12 cellular contexts compared by ENCODE assay signal in genomic region chr15:63824570-63824969, GRCh38. TPM values are rescaled to one million over a fixed set of nuclear protein-coding genes. Genes with fewer than 3 reads are reported as not detected.
A peak's percentile ranks its signal among the peaks of the same experiment; 100 is the strongest.
DNase-seq lines count a peak whose midpoint lies in the region; ATAC-seq, FAIRE-seq and TF ChIP-seq lines count a peak whose summit lies in the region.
"Had no signal": no experiment of that assay in that cellular context is flagged by ENCODE, and none has a peak within 500 bp of the region (broad histone marks: within the 10 kb centered on the region; RNA-seq: fewer than 3 reads in every experiment).

No MANE protein-coding gene starts in this region.

- no TSS peak for BruUV-seq in K562 (replicated peaks; lab: Mats Ljungman, UMichigan)

- no peak for TF ChIP-seq RAD21 in K562 (CRISPR knock-in tag; conservative IDR thresholded peaks at IDR 0.05 in 1 of 2, IDR thresholded peaks at IDR 0.05 in 1 of 2)

- DNase-seq in activated naive CD8-positive, alpha-beta T cell treated with anti-CD3 and anti-CD28 coated beads, Interleukin-2, amount 50 U/mL, for 24 hours = no peak
- DNase-seq in K562 (ENCODE audit: extremely low read depth in 1 of 4, low spot score in 3 of 4) = no peak
- DNase-seq in AG08396 (ENCODE audit: low spot score) = no peak
- DNase-seq in NCI-H510A (lab: John Stamatoyannopoulos, UW) = no peak
- DNase-seq in NCI-H82 (lab: John Stamatoyannopoulos, UW) = no peak
- DNase-seq: DMS53, GM23248, H7 had no signal

- POLR2A ChIA-PET in HEK293 (lab: Yijun Ruan, JAX) (no interaction called here), K562 (lab: Yijun Ruan, JAX) (interaction anchor here (1.0 kb wide), 2 partner anchors 9 to 12 kb away, joined by 3 read pairs; no protein-coding TSS in a partner anchor)

- CTCF ChIA-PET in HEK293 (lab: Yijun Ruan, JAX) (no interaction called here), K562 (lab: Yijun Ruan, JAX; ENCODE audit: low intra/inter-chr PET ratio) (interaction anchor here (0.6 kb wide), 1 partner anchor 341 kb away, joined by 3 read pairs; no protein-coding TSS in a partner anchor)

- TF ChIP-seq CTCF in HEK293 (tag by site-specific recombination; IDR thresholded peaks at IDR 0.05) = no peak
- TF ChIP-seq CTCF in K562 (IDR thresholded peaks at IDR 0.05 in 2 of 3, conservative IDR thresholded peaks at IDR 0.05 in 1 of 3; ENCODE audit: insufficient read depth in 2 of 3, low read depth in 1 of 3, low read length in 3 of 3) = no peak

- H3K9me1 ChIP-seq in K562 (ENCODE audit: control insufficient read depth, insufficient read depth, low read length) = no peaks in the 10 kb centered on the region

- H3K36me3 ChIP-seq in HEK293 (ENCODE audit: control insufficient read depth in 2 of 2, insufficient read depth in 1 of 2, low read length in 2 of 2) (no peaks in the 10 kb centered on the region), K562 (ENCODE audit: control insufficient read depth, insufficient read depth, low read length) (peaks cover 8% of the 10 kb centered on the region; the same call in 1 of the 3 replicates)

- no peak for TF ChIP-seq EP300 in K562 (IDR thresholded peaks at IDR 0.05; ENCODE audit: low read length)

- peaks cover 74% of the 10 kb centered on the region for H3K4me1 Mint-ChIP-seq in activated naive CD8-positive, alpha-beta T cell (ENCODE audit: low read depth)
- peaks cover 76% of the 10 kb centered on the region for H3K4me1 Mint-ChIP-seq in activated naive CD8-positive, alpha-beta T cell treated with anti-CD3 and anti-CD28 coated beads, Interleukin-2, amount 50 U/mL, for 24 hours

- no peaks in the 10 kb centered on the region for H3K36me3 Mint-ChIP-seq in activated naive CD8-positive, alpha-beta T cell
- H3K36me3 Mint-ChIP-seq in activated naive CD8-positive, alpha-beta T cell treated with anti-CD3 and anti-CD28 coated beads, Interleukin-2, amount 50 U/mL, for 24 hours (ENCODE audit: low read depth) = peaks cover 8% of the 10 kb centered on the region

- H3K4me2 ChIP-seq in K562 (ENCODE audit: insufficient read depth, low read length) = no peak overlapping the region
- H3K4me2 ChIP-seq: A549 had no signal

- no peaks in the 10 kb centered on the region; the same call in 1 of the 2 replicates for H4K20me1 ChIP-seq in K562 (replicated peaks; ENCODE audit: control insufficient read depth, insufficient read depth, low read length)

- H2AFZ ChIP-seq in K562 (ENCODE audit: low read depth, low read length) = no peak overlapping the region
- H2AFZ ChIP-seq: GM23248 had no signal

- H3K79me2 ChIP-seq in K562 (ENCODE audit: control insufficient read depth, insufficient read depth, low read length) = peaks cover 95% of the 10 kb centered on the region

- H3K9ac ChIP-seq in K562 (ENCODE audit: insufficient read depth in 1 of 2, low read depth in 2 of 2, low read length in 2 of 2) = no peak overlapping the region; a peak in 1 of 4 replicates
- H3K9ac ChIP-seq: GM23248 had no signal

- H3K9me3 Mint-ChIP-seq in activated naive CD8-positive, alpha-beta T cell (ENCODE audit: low read depth) = no peaks in the 10 kb centered on the region
- H3K9me3 Mint-ChIP-seq in activated naive CD8-positive, alpha-beta T cell treated with anti-CD3 and anti-CD28 coated beads, Interleukin-2, amount 50 U/mL, for 24 hours = no peaks in the 10 kb centered on the region

- no peak for TF ChIP-seq POLR2A in K562 (conservative IDR thresholded peaks at IDR 0.05)

- H3K27ac ChIP-seq in HEK293 (ENCODE audit: extremely low read depth, low read depth, low read length) (no peak overlapping the region), K562 (ENCODE audit: extremely low read depth, low read depth, low read length) (no peak overlapping the region)
- H3K27ac ChIP-seq: A549, GM23248 had no signal

- H3K4me3 ChIP-seq in HEK293 (ENCODE audit: low read depth, low read length) (no peak overlapping the region), K562 (no peak overlapping the region)
- H3K4me3 ChIP-seq: A549, GM23248 had no signal

- no peak overlapping the region for H3K4me3 Mint-ChIP-seq in activated naive CD8-positive, alpha-beta T cell
- no peak overlapping the region for H3K4me3 Mint-ChIP-seq in activated naive CD8-positive, alpha-beta T cell treated with anti-CD3 and anti-CD28 coated beads, Interleukin-2, amount 50 U/mL, for 24 hours
- H3K4me3 Mint-ChIP-seq: CD14-positive monocyte had no signal

- ATAC-seq in activated naive CD8-positive, alpha-beta T cell treated with anti-CD3 and anti-CD28 coated beads, Interleukin-2, amount 50 U/mL, for 24 hours = no peak
- ATAC-seq in K562 = no peak
- ATAC-seq: A549 had no signal

- no peak for FAIRE-seq in K562 (lab: Jason Lieb, UNC)
- FAIRE-seq: A549 had no signal

- WGBS in K562 (ENCODE audit: insufficient coverage, low coverage, missing lambda C conversion rate) = 58% methylated on average over 3 of the region's 3 CpGs

- intact Hi-C loops in K562 (cut with micrococcal nuclease) = no loop called here

- H3K4me1 ChIP-seq in HEK293 (ENCODE audit: control insufficient read depth, insufficient read depth, low read length) (no peaks in the 10 kb centered on the region), K562 (replicated peaks in 1 of 2; ENCODE audit: control insufficient read depth in 2 of 2, insufficient read depth in 2 of 2, low read length in 2 of 2) (peaks cover 8 to 19% of the 10 kb centered on the region in 2 experiments)
- H3K4me1 ChIP-seq: A549 had no signal

- no peaks in the 10 kb centered on the region for H3K27me3 ChIP-seq in K562 (ENCODE audit: control insufficient read depth in 2 of 2, insufficient read depth in 2 of 2, low read length in 2 of 2)

- H3K27me3 Mint-ChIP-seq in activated naive CD8-positive, alpha-beta T cell = no peaks in the 10 kb centered on the region
- H3K27me3 Mint-ChIP-seq in activated naive CD8-positive, alpha-beta T cell treated with anti-CD3 and anti-CD28 coated beads, Interleukin-2, amount 50 U/mL, for 24 hours = no peaks in the 10 kb centered on the region

- H3K27ac Mint-ChIP-seq in activated naive CD8-positive, alpha-beta T cell = peak overlapping the region; percentile 6
- H3K27ac Mint-ChIP-seq in activated naive CD8-positive, alpha-beta T cell treated with anti-CD3 and anti-CD28 coated beads, Interleukin-2, amount 50 U/mL, for 24 hours = no peak overlapping the region

- in situ Hi-C loops in K562 (cut with MboI) = loop anchor here (5.0 kb wide), 1 partner anchor 228 kb away; no protein-coding TSS in a partner anchor

- H3K9me3 ChIP-seq in HEK293 (ENCODE audit: control insufficient read depth, insufficient read depth, low read depth, low read length) (no peaks in the 10 kb centered on the region), K562 (replicated peaks; ENCODE audit: control insufficient read depth, insufficient read depth, low read depth, low read length) (no peaks in the 10 kb centered on the region)
- H3K9me3 ChIP-seq: A549 had no signal

TF ChIP-seq in HEK293, 187 proteins besides CTCF, POLR2A, EP300 and RAD21:
- no peak for TF ChIP-seq SALL2 (tag by site-specific recombination; IDR thresholded peaks at IDR 0.05; ENCODE audit: borderline replicate concordance)
- peak; percentile 86 for TF ChIP-seq ZNF146 (tag by site-specific recombination; IDR thresholded peaks at IDR 0.05)

TF ChIP-seq in K562, 482 proteins besides CTCF, POLR2A, EP300 and RAD21:
- no peak for TF ChIP-seq ZNF584 (CRISPR knock-in tag; IDR thresholded peaks at IDR 0.05; ENCODE audit: low read depth)
- TF ChIP-seq CBX8 (IDR thresholded peaks at IDR 0.05; ENCODE audit: borderline replicate concordance, extremely low read depth, low read depth, low read length, poor library complexity, severe bottlenecking) = no peak
- TF ChIP-seq ZNF79 (CRISPR knock-in tag; IDR thresholded peaks at IDR 0.05; ENCODE audit: low read depth) = no peak
- no peak for TF ChIP-seq FUS (optimal IDR thresholded peaks at IDR 0.05; ENCODE audit: low read depth, low read length)
- TF ChIP-seq, protein P1, sequence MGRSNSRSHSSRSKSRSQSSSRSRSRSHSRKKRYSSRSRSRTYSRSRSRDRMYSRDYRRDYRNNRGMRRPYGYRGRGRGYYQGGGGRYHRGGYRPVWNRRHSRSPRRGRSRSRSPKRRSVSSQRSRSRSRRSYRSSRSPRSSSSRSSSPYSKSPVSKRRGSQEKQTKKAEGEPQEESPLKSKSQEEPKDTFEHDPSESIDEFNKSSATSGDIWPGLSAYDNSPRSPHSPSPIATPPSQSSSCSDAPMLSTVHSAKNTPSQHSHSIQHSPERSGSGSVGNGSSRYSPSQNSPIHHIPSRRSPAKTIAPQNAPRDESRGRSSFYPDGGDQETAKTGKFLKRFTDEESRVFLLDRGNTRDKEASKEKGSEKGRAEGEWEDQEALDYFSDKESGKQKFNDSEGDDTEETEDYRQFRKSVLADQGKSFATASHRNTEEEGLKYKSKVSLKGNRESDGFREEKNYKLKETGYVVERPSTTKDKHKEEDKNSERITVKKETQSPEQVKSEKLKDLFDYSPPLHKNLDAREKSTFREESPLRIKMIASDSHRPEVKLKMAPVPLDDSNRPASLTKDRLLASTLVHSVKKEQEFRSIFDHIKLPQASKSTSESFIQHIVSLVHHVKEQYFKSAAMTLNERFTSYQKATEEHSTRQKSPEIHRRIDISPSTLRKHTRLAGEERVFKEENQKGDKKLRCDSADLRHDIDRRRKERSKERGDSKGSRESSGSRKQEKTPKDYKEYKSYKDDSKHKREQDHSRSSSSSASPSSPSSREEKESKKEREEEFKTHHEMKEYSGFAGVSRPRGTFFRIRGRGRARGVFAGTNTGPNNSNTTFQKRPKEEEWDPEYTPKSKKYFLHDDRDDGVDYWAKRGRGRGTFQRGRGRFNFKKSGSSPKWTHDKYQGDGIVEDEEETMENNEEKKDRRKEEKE (IDR thresholded peaks at IDR 0.05; ENCODE audit: borderline replicate concordance in 1 of 2, control insufficient read depth in 1 of 2, low read depth in 2 of 2, low read length in 1 of 2) = no peak
- peak; percentile 53 for TF ChIP-seq ZNF146 (CRISPR knock-in tag; IDR thresholded peaks at IDR 0.05; ENCODE audit: unreplicated experiment)

RNA-seq across cellular contexts. Expression of gene HERC1, which starts 9.2 kb away (rescaled TPM):
- 151 and 399 TPM in 2 replicates for total RNA-seq in K562 (2011; cell fraction: chromatin; rRNA removed; ENCODE audit: low replicate concordance)
- total RNA-seq in K562 (2011; cell fraction: nucleolus; rRNA removed) = 94.9 and 123 TPM in 2 replicates
- total RNA-seq in K562 (2011; cell fraction: nucleoplasm; rRNA removed) = 139 and 141 TPM in 2 replicates
- 91.9 and 93.1 TPM in 2 replicates for total RNA-seq in K562 (2014; rRNA removed)
- 79.2 and 88.1 TPM in 2 replicates for total RNA-seq in K562 (2014; rRNA removed; fragmentation: Illumina TruSeq; extraction: Trizol)
- 90.4 and 92.6 TPM in 2 replicates for total RNA-seq in K562 (2015; rRNA removed; fragmentation: Illumina TruSeq; extraction: Trizol)
- total RNA-seq in K562 (2021) = 103 and 108 TPM in 2 replicates
- 43.9 and 48.3 TPM in 2 replicates for polyA plus RNA-seq in K562 (2011; rRNA removed)
- polyA plus RNA-seq in K562 (2011; cell fraction: cytosol; rRNA removed) = 46.7 and 50.5 TPM in 2 replicates
- polyA plus RNA-seq in K562 (2011; cell fraction: nucleus; rRNA removed) = 125 and 130 TPM in 2 replicates
- polyA plus RNA-seq in K562 (2012) = 68.9 and 92.0 TPM in 2 replicates
- 79.0 and 89.9 TPM in 2 replicates for polyA plus RNA-seq in K562 (2014; fragmentation: Illumina TruSeq; extraction: Trizol)
- 10 to 100 TPM; 24.5 to 42.4 TPM for polyA plus RNA-seq in K562 (2014; fragmentation: Nextera tagmentation; extraction: Ambion mirVana)
- 70.7 and 83.4 TPM in 2 replicates for polyA plus RNA-seq in K562 (2014; rRNA removed)
- 115 and 136 TPM in 2 replicates for polyA minus RNA-seq in K562 (2011; rRNA and poly(A)+ RNA removed)
- polyA minus RNA-seq in K562 (2011; cell fraction: cytosol; rRNA and poly(A)+ RNA removed) = 56.8 and 74.4 TPM in 2 replicates
- polyA minus RNA-seq in K562 (2011; cell fraction: nucleus; rRNA and poly(A)+ RNA removed) = 75.0 and 142 TPM in 2 replicates
